In the genomic region with DNA sequence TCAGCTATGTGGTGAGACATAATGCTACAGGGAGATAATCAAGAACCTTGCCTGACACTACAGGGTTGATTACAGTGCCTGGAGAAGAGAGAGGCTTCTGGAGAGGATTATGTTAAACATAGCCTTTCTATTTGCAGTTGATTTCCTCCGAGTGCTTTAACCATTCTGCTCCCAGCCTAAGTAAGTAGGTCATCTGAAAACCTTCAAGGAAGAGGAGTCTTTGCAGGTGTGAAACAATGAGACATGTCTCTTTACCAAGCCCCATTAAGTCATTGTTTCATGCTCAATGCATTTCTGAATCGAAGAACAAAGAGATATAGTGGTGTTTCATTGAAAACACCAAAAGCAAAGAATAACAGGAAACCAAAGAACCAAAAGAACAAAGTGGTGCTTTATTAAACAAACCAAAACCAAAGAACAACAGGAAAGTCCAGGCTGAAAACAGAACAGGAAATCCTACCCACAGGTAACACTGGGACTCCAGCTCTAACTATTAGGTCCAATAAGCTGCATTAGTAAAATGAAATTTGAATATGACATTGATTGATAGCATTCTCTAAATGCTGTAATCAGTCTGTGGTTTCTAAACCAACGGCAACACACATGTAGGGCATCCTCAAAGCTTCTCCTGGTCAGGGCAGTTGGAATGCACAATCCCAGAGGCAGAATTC, we compare ENCODE assay signal across 8 cellular contexts.
DNase-seq lines count a peak whose midpoint lies in the region; ATAC-seq, FAIRE-seq and TF ChIP-seq lines count a peak whose summit lies in the region.

No MANE protein-coding gene starts in this region.

- no peak overlapping the region; a peak in 1 of 6 replicates for H3K27ac ChIP-seq in A549
- peak overlapping the region; percentile 83 for H3K27ac ChIP-seq in HUES48 (ENCODE audit: low read depth, low read length)
- H3K27ac ChIP-seq in coronary artery, result peak overlapping the region; percentile 1 to 12

- TF ChIP-seq POLR2A in A549 (IDR thresholded peaks at IDR 0.05; ENCODE audit: low read length), result no peak

- ATAC-seq in A549 (no peak), GM19467 (IDR thresholded peaks at IDR 0.05; ENCODE audit: unreplicated experiment) (peak; percentile 62)

- H3K4me1 ChIP-seq in A549 (peaks cover 7% of the 10 kb centered on the region; the same call in 1 of the 3 replicates), HUES48 (ENCODE audit: control insufficient read depth, insufficient read depth, low read length) (peaks cover 38% of the 10 kb centered on the region)

- TF ChIP-seq RAD21 in A549 (conservative IDR thresholded peaks at IDR 0.05 in 1 of 2, IDR thresholded peaks at IDR 0.05 in 1 of 2), result no peak

- FAIRE-seq in A549 (lab: Jason Lieb, UNC), result peak; percentile 51

- no peak overlapping the region for H3K4me2 ChIP-seq in A549

- H3K4me3 ChIP-seq in A549 (no peak overlapping the region), HUES48 (ENCODE audit: low read depth, low read length) (no peak overlapping the region), coronary artery (no peak overlapping the region)

- H3K9me3 ChIP-seq in A549 (no peaks in the 10 kb centered on the region), HUES48 (ENCODE audit: control insufficient read depth, insufficient read depth, low read length) (no peaks in the 10 kb centered on the region)

- POLR2A ChIA-PET in A549 (lab: Yijun Ruan, JAX), result interaction anchor here (0.7 kb wide), 1 partner anchor 42 kb away, joined by 3 read pairs; no protein-coding TSS in a partner anchor

- no peak for DNase-seq in A549 (ENCODE audit: low read depth in 1 of 2, low spot score in 1 of 2)
- no peak for DNase-seq in coronary artery (ENCODE audit: low spot score)
- no peak for DNase-seq in T1000 (lab: John Stamatoyannopoulos, UW)
- DNase-seq in HK-2 (ENCODE audit: unreplicated experiment), result no peak
- DNase-seq in putamen (ENCODE audit: low spot score), result no peak
- no peak for DNase-seq in DMS79 treated with DMSO at 0.1 percent for 48 hours (lab: John Stamatoyannopoulos, UW)

- 32% methylated on average over 3 of the region's 3 CpGs for WGBS in A549 (ENCODE audit: missing lambda C conversion rate)

- no peaks in the 10 kb centered on the region for H3K36me3 ChIP-seq in HUES48 (ENCODE audit: control insufficient read depth, insufficient read depth, low read length)

- 0 out of 2 replicates have a peak, but pooled peaks cover 4% of the 10 kb centered on the region for H3K27me3 ChIP-seq in HUES48 (ENCODE audit: control insufficient read depth, insufficient read depth, low read length)

- no peak for TF ChIP-seq EP300 in A549 (IDR thresholded peaks at IDR 0.05)

- H3K9ac ChIP-seq in HUES48 (ENCODE audit: low read depth, low read length), result no peak overlapping the region

- CTCF ChIA-PET in A549 (lab: Yijun Ruan, JAX), result interaction anchor here (0.6 to 1.0 kb wide), 2 partner anchors 29 to 132 kb away, joined by 3 read pairs; no protein-coding TSS in a partner anchor

- TF ChIP-seq CTCF in A549 (IDR thresholded peaks at IDR 0.05) (no peak), coronary artery (IDR thresholded peaks at IDR 0.05) (no peak)

TF ChIP-seq in A549, 52 proteins besides CTCF, POLR2A, EP300 and RAD21:
- TF ChIP-seq, protein P1, sequence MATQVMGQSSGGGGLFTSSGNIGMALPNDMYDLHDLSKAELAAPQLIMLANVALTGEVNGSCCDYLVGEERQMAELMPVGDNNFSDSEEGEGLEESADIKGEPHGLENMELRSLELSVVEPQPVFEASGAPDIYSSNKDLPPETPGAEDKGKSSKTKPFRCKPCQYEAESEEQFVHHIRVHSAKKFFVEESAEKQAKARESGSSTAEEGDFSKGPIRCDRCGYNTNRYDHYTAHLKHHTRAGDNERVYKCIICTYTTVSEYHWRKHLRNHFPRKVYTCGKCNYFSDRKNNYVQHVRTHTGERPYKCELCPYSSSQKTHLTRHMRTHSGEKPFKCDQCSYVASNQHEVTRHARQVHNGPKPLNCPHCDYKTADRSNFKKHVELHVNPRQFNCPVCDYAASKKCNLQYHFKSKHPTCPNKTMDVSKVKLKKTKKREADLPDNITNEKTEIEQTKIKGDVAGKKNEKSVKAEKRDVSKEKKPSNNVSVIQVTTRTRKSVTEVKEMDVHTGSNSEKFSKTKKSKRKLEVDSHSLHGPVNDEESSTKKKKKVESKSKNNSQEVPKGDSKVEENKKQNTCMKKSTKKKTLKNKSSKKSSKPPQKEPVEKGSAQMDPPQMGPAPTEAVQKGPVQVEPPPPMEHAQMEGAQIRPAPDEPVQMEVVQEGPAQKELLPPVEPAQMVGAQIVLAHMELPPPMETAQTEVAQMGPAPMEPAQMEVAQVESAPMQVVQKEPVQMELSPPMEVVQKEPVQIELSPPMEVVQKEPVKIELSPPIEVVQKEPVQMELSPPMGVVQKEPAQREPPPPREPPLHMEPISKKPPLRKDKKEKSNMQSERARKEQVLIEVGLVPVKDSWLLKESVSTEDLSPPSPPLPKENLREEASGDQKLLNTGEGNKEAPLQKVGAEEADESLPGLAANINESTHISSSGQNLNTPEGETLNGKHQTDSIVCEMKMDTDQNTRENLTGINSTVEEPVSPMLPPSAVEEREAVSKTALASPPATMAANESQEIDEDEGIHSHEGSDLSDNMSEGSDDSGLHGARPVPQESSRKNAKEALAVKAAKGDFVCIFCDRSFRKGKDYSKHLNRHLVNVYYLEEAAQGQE (IDR thresholded peaks at IDR 0.05), result no peak
- no peak for TF ChIP-seq RCOR1 (IDR thresholded peaks at IDR 0.05; ENCODE audit: low read depth, low read length)
- no peak for TF ChIP-seq RARB (CRISPR knock-in tag; IDR thresholded peaks at IDR 0.05)
- TF ChIP-seq FOSL2 (IDR thresholded peaks at IDR 0.05), result no peak
- no peak for TF ChIP-seq FOSL2 (CRISPR knock-in tag; IDR thresholded peaks at IDR 0.05)
- TF ChIP-seq RFX5 (IDR thresholded peaks at IDR 0.05), result no peak
- TF ChIP-seq RNF2 (IDR thresholded peaks at IDR 0.05; ENCODE audit: borderline replicate concordance, low read depth), result no peak
- no peak for TF ChIP-seq NR3C1 (IDR thresholded peaks at IDR 0.05)
- no peak for TF ChIP-seq GATA3 (IDR thresholded peaks at IDR 0.05; ENCODE audit: borderline replicate concordance)
- TF ChIP-seq BHLHE40 (IDR thresholded peaks at IDR 0.05; ENCODE audit: low read depth, low read length), result no peak
- no peak for TF ChIP-seq TP53 (CRISPR knock-in tag; IDR thresholded peaks at IDR 0.05)

Comparison
In these comparisons a context has a peak if more than half of its experiments do, and no peak if none do; other contexts are left out.
1. H3K27ac ChIP-seq: peak in HUES48 (single experiment) and coronary artery (2 of 2); none in A549 (0 of 2).